In the genomic region with DNA sequence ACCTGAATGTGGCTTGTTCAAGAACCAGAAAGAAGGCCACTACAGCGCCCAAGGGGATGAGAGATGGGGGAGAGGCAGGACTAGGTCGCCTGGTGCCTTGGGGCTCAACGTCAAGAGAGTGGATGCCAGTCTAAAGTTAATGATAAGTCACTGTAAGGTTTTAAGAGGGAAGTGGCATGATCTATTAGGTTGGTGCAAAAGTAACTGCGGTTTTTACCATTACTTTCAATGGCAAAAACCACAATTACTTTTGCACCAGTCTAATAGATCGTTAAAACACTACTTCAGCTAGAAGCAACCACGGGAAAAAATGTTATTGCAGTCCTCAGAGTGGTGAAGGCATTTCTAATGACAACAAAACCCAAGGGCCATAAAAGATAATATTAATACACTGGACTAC, we compare ENCODE assay signal across 15 cellular contexts. TPM values are rescaled to one million over a fixed set of nuclear protein-coding genes. Genes with fewer than 3 reads are reported as not detected.
DNase-seq lines count a peak whose midpoint lies in the region; ATAC-seq and TF ChIP-seq lines count a peak whose summit lies in the region.
"Had no signal": no experiment of that assay in that cellular context is flagged by ENCODE, and none has a peak within 500 bp of the region (broad histone marks: within the 10 kb centered on the region; RNA-seq: fewer than 3 reads in every experiment).

No MANE protein-coding gene starts in this region.

- no peak for TF ChIP-seq EP300 in sigmoid colon (IDR thresholded peaks at IDR 0.05)

- no peaks in the 10 kb centered on the region for H3K9me3 ChIP-seq in PC-9 (ENCODE audit: insufficient read depth, low read depth)
- no peaks in the 10 kb centered on the region for H3K9me3 ChIP-seq in sigmoid colon
- H3K9me3 ChIP-seq: BLaER1 treated with 17β-estradiol and CSF1 and Interleukin-3, amounts not matched to agents 10 nM and 100 nM; Caco-2 had no signal

- POLR2A ChIA-PET in PC-9 (lab: Charles Lee; ENCODE audit: unreplicated experiment): interaction anchor here (1.2 kb wide), 1 partner anchor 19 kb away, joined by 5 read pairs; a partner anchor contains a TSS

- H3K27me3 ChIP-seq in PC-9 (ENCODE audit: insufficient read depth, low read depth): no peaks in the 10 kb centered on the region
- peaks cover 25 to 54% (median 37%) of the 10 kb centered on the region in 3 donors for H3K27me3 ChIP-seq in sigmoid colon

- H3K9me2 ChIP-seq in PC-9 (ENCODE audit: insufficient read depth): no peaks in the 10 kb centered on the region

- H3K4me3 ChIP-seq in PC-9 (no peak overlapping the region), sigmoid colon (no peak overlapping the region)
- H3K4me3 ChIP-seq: BLaER1 treated with 17β-estradiol and CSF1 and Interleukin-3, amounts not matched to agents 10 nM and 100 nM had no signal

- no peaks in the 10 kb centered on the region for H3K36me3 Mint-ChIP-seq in osteocyte (ENCODE audit: unreplicated experiment)
- H3K36me3 Mint-ChIP-seq: CD8-positive, alpha-beta T cell had no signal

- TF ChIP-seq POLR2A in sigmoid colon (IDR thresholded peaks at IDR 0.05): no peak

- WGBS in sigmoid colon, 2 donors: 80 to 82% methylated on average over 6 of the region's 6 CpGs

- H3K79me2 ChIP-seq in PC-9 (ENCODE audit: low read depth): peaks cover 36% of the 10 kb centered on the region

- DNase-seq in cardiac septum (ENCODE audit: low spot score) (peak; percentile 4), Right ventricle myocardium superior (no peak), PC-9 (no peak), epithelial cell of prostate (ENCODE audit: low read depth, low spot score) (no peak), sigmoid colon (peak; percentile 19), osteocyte (ENCODE audit: extremely low spot score, unreplicated experiment) (no peak), glomerular visceral epithelial cell (ENCODE audit: extremely low spot score) (no peak)
- no peak for DNase-seq in stimulated activated CD4-positive, alpha-beta T cell treated with anti-CD3 and anti-CD28 coated beads, Interleukin-4, amount 100 ng/mL, for 4 hours
- DNase-seq: ACHN; Caco-2; CD8-positive, alpha-beta T cell; DND-41; IMR-90 had no signal

- ATAC-seq in Right ventricle myocardium superior (ENCODE audit: poor library complexity): no peak
- ATAC-seq: CD8-positive, alpha-beta T cell had no signal

- no TSS peak for BruUV-seq in PC-9 (replicated peaks; lab: Mats Ljungman, UMichigan)

- no peak overlapping the region for H2AFZ ChIP-seq in PC-9

- H3K27me3 Mint-ChIP-seq in osteocyte (ENCODE audit: unreplicated experiment): peaks cover 47% of the 10 kb centered on the region

- TF ChIP-seq CTCF in PC-9 (conservative IDR thresholded peaks at IDR 0.05) (no peak), sigmoid colon (IDR thresholded peaks at IDR 0.05) (no peak), osteocyte (IDR thresholded peaks at IDR 0.05) (no peak)

- CTCF ChIA-PET in PC-9 (lab: Charles Lee): no interaction called here

- H3K36me3 ChIP-seq in PC-9 (ENCODE audit: low read depth) (no peaks in the 10 kb centered on the region; the same call in 1 of the 2 replicates), sigmoid colon (no peaks in the 10 kb centered on the region)
- H3K36me3 ChIP-seq: BLaER1 treated with 17β-estradiol and CSF1 and Interleukin-3, amounts not matched to agents 10 nM and 100 nM had no signal

- intact Hi-C loops in cardiac septum (cut with DNase I) (no loop called here), Right ventricle myocardium superior (cut with DNase I) (no loop called here), PC-9 (cut with micrococcal nuclease; ENCODE audit: unreplicated experiment) (no loop called here), sigmoid colon (cut with DNase I) (no loop called here)

- no peaks in the 10 kb centered on the region for H4K20me1 ChIP-seq in PC-9 (ENCODE audit: insufficient read depth)
- H4K20me1 ChIP-seq: BLaER1 treated with 17β-estradiol and CSF1 and Interleukin-3, amounts not matched to agents 10 nM and 100 nM had no signal

- peaks cover 4% of the 10 kb centered on the region for H3K4me1 Mint-ChIP-seq in osteocyte (ENCODE audit: unreplicated experiment)

- H3K27ac ChIP-seq in PC-9 (peak overlapping the region; percentile 92), epithelial cell of prostate (peak overlapping the region; percentile 100), sigmoid colon (no peak overlapping the region)
- H3K27ac ChIP-seq: BLaER1 treated with 17β-estradiol and CSF1 and Interleukin-3, amounts not matched to agents 10 nM and 100 nM had no signal

- no peaks in the 10 kb centered on the region for H3K9me3 Mint-ChIP-seq in osteocyte (ENCODE audit: unreplicated experiment)
- H3K9me3 Mint-ChIP-seq: CD8-positive, alpha-beta T cell had no signal

- no peak overlapping the region for H3K27ac Mint-ChIP-seq in osteocyte (ENCODE audit: unreplicated experiment)
- H3K27ac Mint-ChIP-seq: CD8-positive, alpha-beta T cell had no signal

- H3K4me3 Mint-ChIP-seq in osteocyte (ENCODE audit: unreplicated experiment): no peak overlapping the region
- H3K4me3 Mint-ChIP-seq: CD8-positive, alpha-beta T cell had no signal

- H3F3A ChIP-seq in PC-9 (ENCODE audit: insufficient read depth, low read depth): peaks cover 36% of the 10 kb centered on the region

- peak overlapping the region; percentile 97 for H3K4me2 ChIP-seq in PC-9
- H3K4me2 ChIP-seq: BLaER1 treated with 17β-estradiol and CSF1 and Interleukin-3, amounts not matched to agents 10 nM and 100 nM had no signal

- peaks cover 63% of the 10 kb centered on the region for H3K4me1 ChIP-seq in PC-9 (replicated peaks; ENCODE audit: insufficient read depth)
- H3K4me1 ChIP-seq in sigmoid colon: peaks cover 0 to 14% (median 12%) of the 10 kb centered on the region in 4 donors

RNA-seq across cellular contexts. Expression of a gene that starts 2.6 kb away (rescaled TPM):
- total RNA-seq in cardiac septum: not detected
- total RNA-seq in Right ventricle myocardium superior: not detected
- total RNA-seq in PC-9 (2021): 58.6 and 63.0 TPM in 2 replicates
- total RNA-seq in sigmoid colon: not detected
- 10 to 100 TPM in 1 of 3 donors, 1 to 10 TPM in 2; 1.2 to 11.0 (median 1.8) TPM for polyA plus RNA-seq in sigmoid colon
- not detected in 2 replicates for total RNA-seq in osteocyte
- total RNA-seq: CD8-positive, alpha-beta T cell; IMR-90 had no signal
- polyA plus RNA-seq: IMR-90 had no signal

RNA-seq across cellular contexts. Expression of a gene that starts 14.4 kb away (rescaled TPM):
- total RNA-seq in cardiac septum (34.7 TPM), Right ventricle myocardium superior (20.9 TPM), PC-9 (2021) (not detected in 2 replicates), sigmoid colon (10 to 100 TPM in 1 of 4 donors, 1 to 10 TPM in 3; 3.3 to 14.7 (median 7.6) TPM), osteocyte (not detected in 2 replicates)
- polyA plus RNA-seq in sigmoid colon: 1 to 10 TPM in 1 of 3 donors, under 1 TPM in 1, not detected in 1; 0.60 to 8.3 TPM
- total RNA-seq: A172; Caco-2; CD8-positive, alpha-beta T cell; IMR-90 had no signal
- polyA plus RNA-seq: IMR-90 had no signal

RNA-seq across cellular contexts. Expression of a gene that starts 18.8 kb away (rescaled TPM):
- not detected for total RNA-seq in cardiac septum
- not detected for total RNA-seq in Right ventricle myocardium superior
- total RNA-seq in PC-9 (2021): 5.4 and 5.8 TPM in 2 replicates
- not detected for total RNA-seq in sigmoid colon
- under 1 TPM in 1 of 3 donors, not detected in 2; 0.39 TPM for polyA plus RNA-seq in sigmoid colon
- not detected in 2 replicates for total RNA-seq in osteocyte
- total RNA-seq: A172; Caco-2; CD8-positive, alpha-beta T cell; IMR-90 had no signal
- polyA plus RNA-seq: IMR-90 had no signal

RNA-seq across cellular contexts. Expression of a gene that starts 23.5 kb away (rescaled TPM):
- total RNA-seq in cardiac septum (not detected), Right ventricle myocardium superior (not detected), PC-9 (2021) (18.1 and 20.0 TPM in 2 replicates), sigmoid colon (not detected), osteocyte (not detected in 2 replicates)
- polyA plus RNA-seq in sigmoid colon: under 1 TPM in 1 of 3 donors, not detected in 2; 0.69 TPM
- total RNA-seq: A172; Caco-2; CD8-positive, alpha-beta T cell; IMR-90 had no signal

Comparison
In these comparisons a context has a peak if more than half of its experiments do, and no peak if none do; other contexts are left out.
1. DNase-seq: peak in cardiac septum (single experiment) and sigmoid colon (single experiment); none in Right ventricle myocardium superior (single experiment), PC-9 (0 of 2), epithelial cell of prostate (single experiment), osteocyte (single experiment), stimulated activated CD4-positive, alpha-beta T cell treated with anti-CD3 and anti-CD28 coated beads, Interleukin-4, amount 100 ng/mL, for 4 hours (0 of 2) and glomerular visceral epithelial cell (single experiment).
2. H3K27ac ChIP-seq: peak in PC-9 (single experiment) and epithelial cell of prostate (single experiment); none in sigmoid colon (0 of 4).
3. RNA of a gene that starts 2.6 kb away (total RNA-seq): 58.6 to 63.0 TPM in PC-9; not detected in cardiac septum (single experiment), not detected in Right ventricle myocardium superior (single experiment), not detected in sigmoid colon and not detected in osteocyte; every median in the first group is over 10 times any median in the second.